28 cellular contexts compared by ENCODE assay signal in genomic region chr2:207516206-207516605, GRCh38. TPM values are rescaled to one million over a fixed set of nuclear protein-coding genes. Genes with fewer than 3 reads are reported as not detected.
A peak's percentile ranks its signal among the peaks of the same experiment; 100 is the strongest.
DNase-seq lines count a peak whose midpoint lies in the region; ATAC-seq and TF ChIP-seq lines count a peak whose summit lies in the region.
"Had no signal": no experiment of that assay in that cellular context is flagged by ENCODE, and none has a peak within 500 bp of the region (broad histone marks: within the 10 kb centered on the region; RNA-seq: fewer than 3 reads in every experiment).

No MANE protein-coding gene starts in this region.

- H3K9me3 Mint-ChIP-seq in activated CD4-positive, alpha-beta memory T cell treated with anti-CD3 and anti-CD28 coated beads for 36 hours = peaks cover 4% of the 10 kb centered on the region
- H3K9me3 Mint-ChIP-seq: naive thymus-derived CD8-positive, alpha-beta T cell had no signal

- peaks cover 3% of the 10 kb centered on the region for H3K36me3 Mint-ChIP-seq in activated CD4-positive, alpha-beta memory T cell treated with anti-CD3 and anti-CD28 coated beads for 36 hours

- no peaks in the 10 kb centered on the region for H4K20me1 ChIP-seq in IMR-90 (ENCODE audit: insufficient read depth, low read length)

- H3K4ac ChIP-seq in IMR-90 (ENCODE audit: low read depth, low read length) (no peak overlapping the region), mesenchymal stem cell (ENCODE audit: low read depth in 1 of 2, low read length in 2 of 2) (no peak overlapping the region)

- H2AK5ac ChIP-seq in IMR-90 (ENCODE audit: low read depth, low read length) (no peak overlapping the region), mesenchymal stem cell (ENCODE audit: low read length, severe bottlenecking) (no peak overlapping the region)

- H2AFZ ChIP-seq in IMR-90 (replicated peaks; ENCODE audit: low read length, poor library complexity) (no peak overlapping the region), mesenchymal stem cell (ENCODE audit: low read depth, low read length) (no peak overlapping the region)

- no peak overlapping the region for H2AK9ac ChIP-seq in IMR-90 (replicated peaks; ENCODE audit: low read depth, low read length, poor library complexity)

- peaks cover 3% of the 10 kb centered on the region; the same call in 1 of the 2 replicates for H3K9me3 ChIP-seq in IMR-90 (ENCODE audit: control insufficient read depth, insufficient read depth, low read length)
- no peaks in the 10 kb centered on the region for H3K9me3 ChIP-seq in mesenchymal stem cell (ENCODE audit: control insufficient read depth, low read length)
- H3K9me3 ChIP-seq: esophagus squamous epithelium, Peyer's patch, spleen, upper lobe of right lung had no signal

- H3K36me3 ChIP-seq in IMR-90 (ENCODE audit: control insufficient read depth, insufficient read depth, low read length) (no peaks in the 10 kb centered on the region), mesenchymal stem cell (ENCODE audit: control insufficient read depth in 1 of 2, insufficient read depth in 2 of 2, low read depth in 1 of 2, low read length in 2 of 2) (no peaks in the 10 kb centered on the region)
- H3K36me3 ChIP-seq: cardiac muscle cell, esophagus squamous epithelium, Peyer's patch, spleen, upper lobe of right lung had no signal

- H4K8ac ChIP-seq in IMR-90 (ENCODE audit: low read depth in 2 of 2, low read length in 2 of 2) (no peak overlapping the region), mesenchymal stem cell (ENCODE audit: low read length) (no peak overlapping the region)

- no peak overlapping the region; the same call in 1 of the 2 replicates for H3K23ac ChIP-seq in IMR-90 (ENCODE audit: low read depth, low read length)
- H3K23ac ChIP-seq in mesenchymal stem cell (ENCODE audit: low read length in 2 of 2) = no peak overlapping the region

- H2BK5ac ChIP-seq in IMR-90 (ENCODE audit: low read depth, low read length, poor library complexity, severe bottlenecking) (no peak overlapping the region), mesenchymal stem cell (ENCODE audit: low read depth, low read length, poor library complexity, severe bottlenecking) (no peak overlapping the region)

- DNase-seq in AG10803 (ENCODE audit: low read depth) (peak; percentile 83), IMR-90 (no peak), cardiac fibroblast (ENCODE audit: low read depth in 2 of 2) (peak; percentile 52 to 74), mesenchymal stem cell (no peak), NCI-H2227 treated with DMSO at 0.1 percent for 48 hours (lab: John Stamatoyannopoulos, UW) (no peak), COLO829 (ENCODE audit: low spot score) (no peak)
- no peak for DNase-seq in activated CD4-positive, alpha-beta memory T cell treated with anti-CD3 and anti-CD28 coated beads for 36 hours
- DNase-seq: activated CD4-positive, alpha-beta T cell treated with anti-CD3 and anti-CD28 coated beads for 48 hours; activated gamma-delta T cell; activated T-cell treated with anti-CD3 and anti-CD28 coated beads, Interleukin-2, amount 50 U/mL, for 1 hour; cortex of kidney; endodermal cell; esophagus squamous epithelium; naive thymus-derived CD8-positive, alpha-beta T cell; NCI-H1092 treated with DMSO at 0.1 percent for 48 hours; NCI-H187 treated with DMSO at 0.1 percent for 48 hours; NCI-H526; occipital lobe; Peyer's patch; SHP77 treated with DMSO at 0.1 percent for 48 hours; spleen; SW 1271; T-helper 9 cell; upper lobe of right lung had no signal

- no peak overlapping the region for H2BK12ac ChIP-seq in mesenchymal stem cell (ENCODE audit: low read length in 2 of 2)

- H3K4me3 Mint-ChIP-seq in activated CD4-positive, alpha-beta memory T cell treated with anti-CD3 and anti-CD28 coated beads for 36 hours = no peak overlapping the region
- H3K4me3 Mint-ChIP-seq: endodermal cell; naive thymus-derived CD8-positive, alpha-beta T cell had no signal

- peaks cover 10% of the 10 kb centered on the region for H3K4me1 ChIP-seq in IMR-90 (ENCODE audit: control insufficient read depth, insufficient read depth, low read length)
- no peaks in the 10 kb centered on the region for H3K4me1 ChIP-seq in mesenchymal stem cell (ENCODE audit: control insufficient read depth, insufficient read depth, low read depth, low read length)
- H3K4me1 ChIP-seq: Peyer's patch had no signal

- TF ChIP-seq RAD21 in IMR-90 (IDR thresholded peaks at IDR 0.05; ENCODE audit: low read length) = no peak

- H3K27ac ChIP-seq in IMR-90 (ENCODE audit: insufficient read depth, low read length) = no peak overlapping the region
- no peak overlapping the region for H3K27ac ChIP-seq in mesenchymal stem cell (ENCODE audit: low read length, poor library complexity, severe bottlenecking)
- H3K27ac ChIP-seq: cardiac muscle cell, esophagus squamous epithelium, Peyer's patch, spleen, upper lobe of right lung, VCaP had no signal

- dilution Hi-C loops in IMR-90 (cut with HindIII; ENCODE audit: low sequenced_read_pairs, unreplicated experiment) = no loop called here

- H3K9ac ChIP-seq in IMR-90 (ENCODE audit: low read depth, low read length) (no peak overlapping the region), mesenchymal stem cell (ENCODE audit: low read length) (peak overlapping the region; percentile 85)

- BruUV-seq in IMR-90 (replicated peaks; lab: Mats Ljungman, UMichigan) = no TSS peak

- whole genome bisulfite sequencing in IMR-90 (ENCODE audit: extremely low coverage in 2 of 2, insufficient read length in 1 of 2), 2 experiments = no CpG with 5 or more reads among the region's 1 CpG
- no CpG with 5 or more reads among the region's 1 CpG for WGBS in mesenchymal stem cell

- H3K18ac ChIP-seq in IMR-90 (ENCODE audit: low read depth, low read length) (peak overlapping the region; percentile 9; the same call in 1 of the 2 replicates), mesenchymal stem cell (ENCODE audit: low read depth in 1 of 2, low read length in 2 of 2) (no peak overlapping the region)

- no peak overlapping the region for H3K56ac ChIP-seq in IMR-90 (ENCODE audit: extremely low read depth, insufficient read depth, low read length)

- H3K27ac Mint-ChIP-seq in activated CD4-positive, alpha-beta memory T cell treated with anti-CD3 and anti-CD28 coated beads for 36 hours = no peak overlapping the region
- H3K27ac Mint-ChIP-seq: endodermal cell had no signal

- H2BK20ac ChIP-seq in IMR-90 (ENCODE audit: low read depth, low read length) = no peak overlapping the region

- H3K27me3 ChIP-seq in IMR-90 (ENCODE audit: control insufficient read depth, insufficient read depth, low read length) (no peaks in the 10 kb centered on the region), mesenchymal stem cell (ENCODE audit: control insufficient read depth in 1 of 2, insufficient read depth in 1 of 2, low read length in 2 of 2) (no peaks in the 10 kb centered on the region)
- H3K27me3 ChIP-seq: cardiac muscle cell, esophagus squamous epithelium, Peyer's patch, spleen, upper lobe of right lung had no signal

- intact Hi-C loops in IMR-90 (cut with micrococcal nuclease) = no loop called here
- intact Hi-C loops in activated CD4-positive, alpha-beta memory T cell treated with anti-CD3 and anti-CD28 coated beads for 36 hours (cut with micrococcal nuclease) = no loop called here

- no peaks in the 10 kb centered on the region for H3K9me1 ChIP-seq in IMR-90 (ENCODE audit: insufficient read depth, low read length)

- H2BK15ac ChIP-seq in IMR-90 (ENCODE audit: low read depth, low read length) = no peak overlapping the region
- H2BK15ac ChIP-seq in mesenchymal stem cell (ENCODE audit: low read depth, poor library complexity, severe bottlenecking) = no peak overlapping the region

- peaks cover 42% of the 10 kb centered on the region for H3K4me1 Mint-ChIP-seq in activated CD4-positive, alpha-beta memory T cell treated with anti-CD3 and anti-CD28 coated beads for 36 hours (ENCODE audit: low read depth)
- H3K4me1 Mint-ChIP-seq: endodermal cell had no signal

- no peak overlapping the region for H3K4me3 ChIP-seq in AG10803 (ENCODE audit: low read length)
- no peak overlapping the region for H3K4me3 ChIP-seq in IMR-90 (ENCODE audit: insufficient read depth, low read depth, low read length)
- H3K4me3 ChIP-seq in cardiac fibroblast (replicated peaks in 1 of 2; ENCODE audit: low read depth in 2 of 2, low read length in 2 of 2) = no peak overlapping the region
- H3K4me3 ChIP-seq in mesenchymal stem cell (ENCODE audit: insufficient read depth in 1 of 2, low read depth in 1 of 2, low read length in 2 of 2) = no peak overlapping the region
- H3K4me3 ChIP-seq: cardiac muscle cell, esophagus squamous epithelium, Peyer's patch, spleen, upper lobe of right lung had no signal

- TF ChIP-seq CTCF in AG10803 (conservative IDR thresholded peaks at IDR 0.05; ENCODE audit: low read length) (no peak), IMR-90 (conservative IDR thresholded peaks at IDR 0.05; ENCODE audit: low read depth, low read length) (no peak), cardiac fibroblast (IDR thresholded peaks at IDR 0.05; ENCODE audit: low read depth, low read length) (no peak)

- no peak for TF ChIP-seq POLR2A in IMR-90 (IDR thresholded peaks at IDR 0.05; ENCODE audit: low read depth, low read length)

- ATAC-seq in IMR-90 (ENCODE audit: low read depth) (no peak), GM19328 (IDR thresholded peaks at IDR 0.05; ENCODE audit: unreplicated experiment) (no peak)
- ATAC-seq: HepG2, upper lobe of right lung had no signal

- H3K79me1 ChIP-seq in IMR-90 (ENCODE audit: low read depth in 1 of 2, low read length in 2 of 2) (no peaks in the 10 kb centered on the region), mesenchymal stem cell (replicated peaks; ENCODE audit: low read length, poor library complexity, severe bottlenecking) (no peaks in the 10 kb centered on the region)

- H2BK120ac ChIP-seq in IMR-90 (ENCODE audit: low read depth, low read length) (peak overlapping the region; percentile 49), mesenchymal stem cell (ENCODE audit: low read depth, low read length) (no peak overlapping the region)

- no peak overlapping the region for H4K5ac ChIP-seq in IMR-90 (ENCODE audit: low read depth, low read length)

- CTCF ChIA-PET in IMR-90 (lab: Yijun Ruan, JAX) = no interaction called here
- CTCF ChIA-PET in activated CD4-positive, alpha-beta memory T cell treated with anti-CD3 and anti-CD28 coated beads for 36 hours (lab: Charles Lee) = interaction anchor here (1.3 kb wide), 1 partner anchor 9 kb away, joined by 3 read pairs; no protein-coding TSS in a partner anchor

- H4K91ac ChIP-seq in IMR-90 (ENCODE audit: insufficient read depth, low read depth, low read length) = no peak overlapping the region
- H4K91ac ChIP-seq in mesenchymal stem cell (ENCODE audit: low read length) = no peak overlapping the region

- in situ Hi-C loops in IMR-90 (cut with MboI; ENCODE audit: low sequenced_read_pairs) = no loop called here

- H3K4me2 ChIP-seq in IMR-90 (ENCODE audit: low read depth, low read length) = no peak overlapping the region
- no peak overlapping the region for H3K4me2 ChIP-seq in mesenchymal stem cell (ENCODE audit: low read length, poor library complexity, severe bottlenecking)

- H3K27me3 Mint-ChIP-seq in activated CD4-positive, alpha-beta memory T cell treated with anti-CD3 and anti-CD28 coated beads for 36 hours = no peaks in the 10 kb centered on the region

- POLR2A ChIA-PET in IMR-90 (lab: Charles Lee; ENCODE audit: unreplicated experiment) = no interaction called here
- POLR2A ChIA-PET in activated CD4-positive, alpha-beta memory T cell treated with anti-CD3 and anti-CD28 coated beads for 36 hours (lab: Charles Lee) = interaction anchor here (1.0 kb wide), 1 partner anchor 9 kb away, joined by 4 read pairs; no protein-coding TSS in a partner anchor

- peak overlapping the region; percentile 68 for H3K14ac ChIP-seq in IMR-90 (replicated peaks; ENCODE audit: low read depth, low read length)
- no peak overlapping the region for H3K14ac ChIP-seq in mesenchymal stem cell (ENCODE audit: low read length in 2 of 2)

RNA-seq across cellular contexts. Expression of gene CREB1, which starts 13.6 kb away (rescaled TPM):
- total RNA-seq in IMR-90 (2012; rRNA removed) = 71.9 and 94.5 TPM in 2 replicates
- 22.4 and 25.6 TPM in 2 replicates for polyA plus RNA-seq in IMR-90 (2012; rRNA removed)
- polyA plus RNA-seq in IMR-90 (2012; cell fraction: cytosol; rRNA removed) = 3.7 and 7.5 TPM in 2 replicates
- polyA plus RNA-seq in IMR-90 (2012; cell fraction: nucleus; rRNA removed; ENCODE audit: low replicate concordance) = 5.5 and 24.0 TPM in 2 replicates
- polyA plus RNA-seq in mesenchymal stem cell (2013, experiment 1 of 2) = 22.5 TPM
- polyA plus RNA-seq in mesenchymal stem cell (2013, experiment 2 of 2) = 24.2 TPM
- 10 to 100 TPM; 90.7 to 92.2 TPM for total RNA-seq in activated CD4-positive, alpha-beta memory T cell treated with anti-CD3 and anti-CD28 coated beads for 36 hours

Comparison
In these comparisons a context has a peak if more than half of its experiments do, and no peak if none do; other contexts are left out.
1. DNase-seq: peak in AG10803 (single experiment) and cardiac fibroblast (2 of 2); none in IMR-90 (single experiment), mesenchymal stem cell (single experiment), NCI-H2227 treated with DMSO at 0.1 percent for 48 hours (single experiment), activated CD4-positive, alpha-beta memory T cell treated with anti-CD3 and anti-CD28 coated beads for 36 hours (single experiment) and COLO829 (single experiment).